1 cellular context compared by ENCODE assay signal in genomic region chr2:171999604-172000469, GRCh38.
TF ChIP-seq lines count a peak whose summit lies in the region.

Gene METAP1D, plus strand, starts transcription at chr2:171999953. Its CDS starts 17 bp downstream, at chr2:171999970.

TF ChIP-seq in HepG2, 621 proteins besides CTCF, POLR2A, EP300 and RAD21 (continued from another document and continues in another):
- TF ChIP-seq GPBP1L1 (CRISPR knock-in tag; IDR thresholded peaks at IDR 0.05), result no peak
- TF ChIP-seq SRSF1 (optimal IDR thresholded peaks at IDR 0.05; ENCODE audit: low read depth, low read length), result no peak
- peak; percentile 45; the same call in 1 of the 2 replicates for TF ChIP-seq CEBPB (IDR thresholded peaks at IDR 0.05; ENCODE audit: borderline replicate concordance, low read depth, low read length)
- peak; percentile 100 for TF ChIP-seq ZNF687 (CRISPR knock-in tag; IDR thresholded peaks at IDR 0.05)
- TF ChIP-seq EED (CRISPR knock-in tag; IDR thresholded peaks at IDR 0.05), result peak; percentile 99
- peak; percentile 86; the same call in 1 of the 2 replicates for TF ChIP-seq ZNF225 (CRISPR knock-in tag; IDR thresholded peaks at IDR 0.05)
- peak; percentile 73; the same call in 1 of the 2 replicates for TF ChIP-seq CERS6 (CRISPR knock-in tag; IDR thresholded peaks at IDR 0.05)
- no peak for TF ChIP-seq MBD4 (IDR thresholded peaks at IDR 0.05; ENCODE audit: borderline replicate concordance, low read length)
- TF ChIP-seq GTF3A (CRISPR knock-in tag; conservative IDR thresholded peaks at IDR 0.05), result peak; percentile 94
- TF ChIP-seq NFE2L2 (IDR thresholded peaks at IDR 0.05; ENCODE audit: low read length), result no peak
- peak; percentile 85; the same call in 1 of the 2 replicates for TF ChIP-seq ZNF224 (CRISPR knock-in tag; IDR thresholded peaks at IDR 0.05)
- TF ChIP-seq MED13 (CRISPR knock-in tag; IDR thresholded peaks at IDR 0.05), result peak; percentile 92; the same call in 1 of the 2 replicates
- TF ChIP-seq ZNF18 (CRISPR knock-in tag; IDR thresholded peaks at IDR 0.05; ENCODE audit: insufficient replicate concordance), result peak; percentile 95
- TF ChIP-seq SNAI1 (CRISPR knock-in tag; IDR thresholded peaks at IDR 0.05; ENCODE audit: borderline replicate concordance), result peak; percentile 95
- TF ChIP-seq BCL6 (CRISPR knock-in tag; IDR thresholded peaks at IDR 0.05), result peak; percentile 76
- TF ChIP-seq ZBTB39 (CRISPR knock-in tag; IDR thresholded peaks at IDR 0.05), result peak; percentile 88; the same call in 1 of the 2 replicates
- TF ChIP-seq ZNF512B (CRISPR knock-in tag; IDR thresholded peaks at IDR 0.05; ENCODE audit: borderline replicate concordance), result 0 out of 2 replicates have a peak, but pooled peaks have one; percentile 52
- TF ChIP-seq ZNF83 (CRISPR knock-in tag; IDR thresholded peaks at IDR 0.05; ENCODE audit: borderline replicate concordance), result peak; percentile 77; the same call in 1 of the 2 replicates
- TF ChIP-seq ZNF784 (CRISPR knock-in tag; IDR thresholded peaks at IDR 0.05; ENCODE audit: borderline replicate concordance), result peak; percentile 97
- TF ChIP-seq ZBTB7B (CRISPR knock-in tag; IDR thresholded peaks at IDR 0.05), result peak; percentile 70; the same call in 1 of the 2 replicates
- no peak; the same call in 1 of the 2 replicates for TF ChIP-seq TEAD2 (CRISPR knock-in tag; IDR thresholded peaks at IDR 0.05)
- no peak; the same call in 1 of the 2 replicates for TF ChIP-seq SP2 (CRISPR knock-in tag; IDR thresholded peaks at IDR 0.05)
- peak; percentile 75 for TF ChIP-seq SOX5 (CRISPR knock-in tag; IDR thresholded peaks at IDR 0.05; ENCODE audit: borderline replicate concordance)
- TF ChIP-seq GMEB2 (CRISPR knock-in tag; IDR thresholded peaks at IDR 0.05; ENCODE audit: low read depth), result peak; percentile 60; the same call in 1 of the 2 replicates
- TF ChIP-seq SIX1 (CRISPR knock-in tag; IDR thresholded peaks at IDR 0.05; ENCODE audit: borderline replicate concordance), result no peak
- peak; percentile 95 for TF ChIP-seq ZNF557 (CRISPR knock-in tag; IDR thresholded peaks at IDR 0.05)
- peak; percentile 90; the same call in 1 of the 2 replicates for TF ChIP-seq PREB (CRISPR knock-in tag; IDR thresholded peaks at IDR 0.05)
- no peak for TF ChIP-seq ZNF496 (CRISPR knock-in tag; IDR thresholded peaks at IDR 0.05; ENCODE audit: insufficient replicate concordance)
- TF ChIP-seq ARHGAP35 (CRISPR knock-in tag; IDR thresholded peaks at IDR 0.05; ENCODE audit: borderline replicate concordance), result peak; percentile 99
- TF ChIP-seq ZNF121 (CRISPR knock-in tag; IDR thresholded peaks at IDR 0.05), result 0 out of 2 replicates have a peak, but pooled peaks have one; percentile 29
- TF ChIP-seq NFAT5 (CRISPR knock-in tag; IDR thresholded peaks at IDR 0.05), result peak; percentile 94
- TF ChIP-seq ZFP90 (CRISPR knock-in tag; IDR thresholded peaks at IDR 0.05; ENCODE audit: borderline replicate concordance), result peak; percentile 99
- peak; percentile 94 for TF ChIP-seq ZNF564 (CRISPR knock-in tag; IDR thresholded peaks at IDR 0.05)
- peak; percentile 76; the same call in 1 of the 2 replicates for TF ChIP-seq BRCA1 (CRISPR knock-in tag; IDR thresholded peaks at IDR 0.05)
